Comparison of ENCODE assay signal across 22 cellular contexts in genomic region chr9:36971935-36972488, GRCh38.
DNase-seq lines count a peak whose midpoint lies in the region; ATAC-seq and TF ChIP-seq lines count a peak whose summit lies in the region.
"Had no signal": no experiment of that assay in that cellular context is flagged by ENCODE, and none has a peak within 500 bp of the region (broad histone marks: within the 10 kb centered on the region; RNA-seq: fewer than 3 reads in every experiment).

No MANE protein-coding gene starts in this region.

- no peaks in the 10 kb centered on the region for H3K27me3 Mint-ChIP-seq in memory B cell
- no peaks in the 10 kb centered on the region for H3K27me3 Mint-ChIP-seq in stimulated activated memory B cell treated with anti-CD40 and anti-IgM and Interleukin-4, amounts not matched to agents 10 μg/mL and 1 μg/mL and 100 μg/mL, for 72 hours

- peak overlapping the region in 6 of 11 experiments; percentile 0 to 45 (median 34); a peak in 4 of 22 replicates for H3K27ac ChIP-seq in BLaER1 treated with 17β-estradiol and CSF1 and Interleukin-3, amounts not matched to agents 10 nM and 100 nM
- H3K27ac ChIP-seq in Panc1 (ENCODE audit: low read length) = no peak overlapping the region
- H3K27ac ChIP-seq: A549, GM23248, KMS-11 had no signal

- H3K9ac ChIP-seq in BLaER1 treated with 17β-estradiol and CSF1 and Interleukin-3, amounts not matched to agents 10 nM and 100 nM = peak overlapping the region in 2 of 11 experiments; percentile 3 to 26; a peak in 2 of 22 replicates
- H3K9ac ChIP-seq: GM23248, KMS-11 had no signal

- no peak overlapping the region for H3K4me3 Mint-ChIP-seq in memory B cell
- no peak overlapping the region for H3K4me3 Mint-ChIP-seq in stimulated activated memory B cell treated with anti-CD40 and anti-IgM and Interleukin-4, amounts not matched to agents 10 μg/mL and 1 μg/mL and 100 μg/mL, for 72 hours

- H3K36me3 ChIP-seq in BLaER1 treated with 17β-estradiol and CSF1 and Interleukin-3, amounts not matched to agents 10 nM and 100 nM = peaks cover 0 to 88% (median 25%) of the 10 kb centered on the region in 11 experiments; a peak in 15 of 22 replicates
- no peaks in the 10 kb centered on the region for H3K36me3 ChIP-seq in Panc1 (ENCODE audit: control insufficient read depth, insufficient read depth, low read length)
- H3K36me3 ChIP-seq: HAP-1 had no signal

- no peaks in the 10 kb centered on the region for H3K9me3 ChIP-seq in BLaER1 treated with 17β-estradiol and CSF1 and Interleukin-3, amounts not matched to agents 10 nM and 100 nM (replicated peaks in 1 of 11)
- no peaks in the 10 kb centered on the region for H3K9me3 ChIP-seq in Panc1 (ENCODE audit: control insufficient read depth, insufficient read depth, low read depth, low read length)
- H3K9me3 ChIP-seq: A549, HAP-1 had no signal

- in situ Hi-C loops in Panc1 (cut with HindIII; ENCODE audit: low pct_unique_long_range_greater_than_20kb, low sequenced_read_pairs) = no loop called here

- H3K4me3 ChIP-seq in BLaER1 treated with 17β-estradiol and CSF1 and Interleukin-3, amounts not matched to agents 10 nM and 100 nM = no peak overlapping the region
- H3K4me3 ChIP-seq in Panc1 (ENCODE audit: low read depth in 2 of 2, low read length in 2 of 2) = no peak overlapping the region
- H3K4me3 ChIP-seq: A549, GM23248, HAP-1 had no signal

- H3K27me3 ChIP-seq in BLaER1 treated with 17β-estradiol and CSF1 and Interleukin-3, amounts not matched to agents 10 nM and 100 nM = no peaks in the 10 kb centered on the region
- no peaks in the 10 kb centered on the region for H3K27me3 ChIP-seq in Panc1 (ENCODE audit: control insufficient read depth, insufficient read depth, low read length)

- H3K9me3 Mint-ChIP-seq in memory B cell = no peaks in the 10 kb centered on the region
- H3K9me3 Mint-ChIP-seq in stimulated activated memory B cell treated with anti-CD40 and anti-IgM and Interleukin-4, amounts not matched to agents 10 μg/mL and 1 μg/mL and 100 μg/mL, for 72 hours = no peaks in the 10 kb centered on the region
- H3K9me3 Mint-ChIP-seq: IgD-negative memory B cell had no signal

- POLR2A ChIA-PET in Panc1 (lab: Charles Lee) = no interaction called here

- H3K4me1 Mint-ChIP-seq in memory B cell = peaks cover 47% of the 10 kb centered on the region
- peaks cover 87% of the 10 kb centered on the region for H3K4me1 Mint-ChIP-seq in stimulated activated memory B cell treated with anti-CD40 and anti-IgM and Interleukin-4, amounts not matched to agents 10 μg/mL and 1 μg/mL and 100 μg/mL, for 72 hours

- peaks cover 0 to 100% (median 90%) of the 10 kb centered on the region in 11 experiments; a peak in 17 of 22 replicates for H4K20me1 ChIP-seq in BLaER1 treated with 17β-estradiol and CSF1 and Interleukin-3, amounts not matched to agents 10 nM and 100 nM

- H3K36me3 Mint-ChIP-seq in memory B cell = peaks cover 25% of the 10 kb centered on the region
- peaks cover 54% of the 10 kb centered on the region for H3K36me3 Mint-ChIP-seq in stimulated activated memory B cell treated with anti-CD40 and anti-IgM and Interleukin-4, amounts not matched to agents 10 μg/mL and 1 μg/mL and 100 μg/mL, for 72 hours
- H3K36me3 Mint-ChIP-seq: IgD-negative memory B cell had no signal

- BruUV-seq in Panc1 (replicated peaks; lab: Mats Ljungman, UMichigan) = no TSS peak

- CTCF ChIA-PET in Panc1 (lab: Charles Lee) = interaction anchor here (2.1 kb wide), 1 partner anchor 99 kb away, joined by 5 read pairs; no protein-coding TSS in a partner anchor

- DNase-seq in Panc1 (ENCODE audit: low read depth, low spot score) = no peak
- no peak for DNase-seq in memory B cell (ENCODE audit: low spot score in 2 of 2)
- no peak for DNase-seq in NCI-H510A (lab: John Stamatoyannopoulos, UW)
- DNase-seq in putamen (ENCODE audit: low spot score) = no peak
- DNase-seq: AML-193, DMS153, DND-41, GM23248, NCI-H1048, NCI-H1417, NCI-H1694, NCI-H2029 treated with DMSO at 0.1 percent for 48 hours, NCI-H446 treated with DMSO at 0.1 percent for 48 hours, NCI-H69, SIG-M5 had no signal

- ATAC-seq in Panc1 = peak; percentile 13; the same call in 1 of the 2 replicates
- no peak for ATAC-seq in memory B cell (ENCODE audit: low read depth)
- no peak for ATAC-seq in stimulated activated memory B cell treated with anti-CD40 and anti-IgM and Interleukin-4, amounts not matched to agents 10 μg/mL and 1 μg/mL and 100 μg/mL, for 72 hours
- ATAC-seq in GM19328 (IDR thresholded peaks at IDR 0.05; ENCODE audit: unreplicated experiment) = no peak
- ATAC-seq: A549 had no signal

- intact Hi-C loops in Panc1 (cut with micrococcal nuclease; ENCODE audit: unreplicated experiment) = no loop called here

- peaks cover 33 to 56% (median 48%) of the 10 kb centered on the region in 10 experiments for H3K4me1 ChIP-seq in BLaER1 treated with 17β-estradiol and CSF1 and Interleukin-3, amounts not matched to agents 10 nM and 100 nM
- no peaks in the 10 kb centered on the region for H3K4me1 ChIP-seq in Panc1 (ENCODE audit: control insufficient read depth, insufficient read depth, low read length)

- no peak for TF ChIP-seq CTCF in Panc1 (IDR thresholded peaks at IDR 0.05)

- peak overlapping the region in 6 of 11 experiments; percentile 0 to 39 (median 24); a peak in 8 of 22 replicates for H3K4me2 ChIP-seq in BLaER1 treated with 17β-estradiol and CSF1 and Interleukin-3, amounts not matched to agents 10 nM and 100 nM
- H3K4me2 ChIP-seq: A549, KMS-11 had no signal

- peak overlapping the region; percentile 80 for H3K27ac Mint-ChIP-seq in memory B cell
- H3K27ac Mint-ChIP-seq in stimulated activated memory B cell treated with anti-CD40 and anti-IgM and Interleukin-4, amounts not matched to agents 10 μg/mL and 1 μg/mL and 100 μg/mL, for 72 hours = peak overlapping the region; percentile 93
